In the genomic region with DNA sequence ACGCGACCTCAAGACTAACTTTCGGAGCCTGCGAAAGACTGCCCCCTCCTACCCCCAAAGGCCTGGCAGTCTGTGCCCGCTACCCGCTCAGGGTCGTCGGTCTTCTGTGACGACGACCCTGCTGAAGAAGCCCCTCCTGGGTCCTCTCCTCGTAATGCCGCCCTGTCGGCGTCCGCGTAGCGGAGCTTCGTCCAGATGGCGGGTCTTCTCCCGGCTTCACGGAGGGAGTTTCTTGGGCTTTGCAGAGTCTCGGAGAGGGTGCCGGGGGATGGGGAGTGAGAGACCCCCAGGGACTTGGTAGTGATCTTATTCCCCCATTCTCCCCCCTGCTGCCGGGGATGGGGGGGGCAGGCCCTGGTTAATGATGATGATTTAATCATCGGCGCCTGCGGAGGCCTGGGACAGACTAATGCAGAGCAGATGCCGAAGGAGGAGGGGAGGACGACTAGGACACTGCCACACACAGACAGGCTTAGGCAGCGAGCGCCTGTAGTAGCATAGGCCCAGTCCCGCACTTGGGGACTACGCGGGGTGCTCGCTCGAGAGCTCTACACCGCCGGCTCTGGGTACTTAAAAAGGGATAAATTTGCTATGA, we compare ENCODE assay signal across 8 cellular contexts. TPM values are rescaled to one million over a fixed set of nuclear protein-coding genes. Genes with fewer than 3 reads are reported as not detected.
DNase-seq lines count a peak whose midpoint lies in the region; ATAC-seq and TF ChIP-seq lines count a peak whose summit lies in the region.

No MANE protein-coding gene starts in this region.

- peaks cover 0 to 12% of the 10 kb centered on the region in 2 donors for H3K36me3 ChIP-seq in prostate gland

- peaks cover 43% of the 10 kb centered on the region for H3K36me3 Mint-ChIP-seq in Calu3 (ENCODE audit: insufficient read depth, unreplicated experiment)
- H3K36me3 Mint-ChIP-seq in activated naive CD4-positive, alpha-beta T cell treated with anti-CD3 and anti-CD28 coated beads, Interleukin-2, amount 10 ng/mL, durations not matched to agents 7 days and 5 days = peaks cover 38% of the 10 kb centered on the region
- peaks cover 8% of the 10 kb centered on the region for H3K36me3 Mint-ChIP-seq in glutamatergic neuron (ENCODE audit: unreplicated experiment)

- H3K27ac Mint-ChIP-seq in Calu3 (ENCODE audit: unreplicated experiment) (peak overlapping the region; percentile 100), glutamatergic neuron (ENCODE audit: unreplicated experiment) (peak overlapping the region; percentile 100)
- peak overlapping the region; percentile 99 for H3K27ac Mint-ChIP-seq in activated naive CD4-positive, alpha-beta T cell treated with anti-CD3 and anti-CD28 coated beads, Interleukin-2, amount 10 ng/mL, durations not matched to agents 7 days and 5 days

- ATAC-seq in GM21529 (IDR thresholded peaks at IDR 0.05; ENCODE audit: unreplicated experiment) = peak; percentile 6

- H3K4me1 Mint-ChIP-seq in Calu3 (ENCODE audit: low read depth, unreplicated experiment) = peaks cover 26% of the 10 kb centered on the region
- peaks cover 63% of the 10 kb centered on the region for H3K4me1 Mint-ChIP-seq in activated naive CD4-positive, alpha-beta T cell treated with anti-CD3 and anti-CD28 coated beads, Interleukin-2, amount 10 ng/mL, durations not matched to agents 7 days and 5 days
- peaks cover 20% of the 10 kb centered on the region for H3K4me1 Mint-ChIP-seq in glutamatergic neuron (ENCODE audit: low read depth, unreplicated experiment)

- H3K4me3 Mint-ChIP-seq in Calu3 (ENCODE audit: low read depth, unreplicated experiment) (peak overlapping the region; percentile 97), glutamatergic neuron (ENCODE audit: unreplicated experiment) (peak overlapping the region; percentile 100)
- peak overlapping the region; percentile 95 for H3K4me3 Mint-ChIP-seq in activated naive CD4-positive, alpha-beta T cell treated with anti-CD3 and anti-CD28 coated beads, Interleukin-2, amount 10 ng/mL, durations not matched to agents 7 days and 5 days

- no peak for TF ChIP-seq CTCF in Calu3 (IDR thresholded peaks at IDR 0.05; ENCODE audit: unreplicated experiment)
- no peak for TF ChIP-seq CTCF in glutamatergic neuron (IDR thresholded peaks at IDR 0.05; ENCODE audit: partially characterized antibody, unreplicated experiment)
- TF ChIP-seq CTCF in prostate gland (IDR thresholded peaks at IDR 0.05) = no peak

- DNase-seq in Calu3 = peak; percentile 41
- peak; percentile 18 for DNase-seq in M059J (ENCODE audit: low read depth)
- peak; percentile 41 for DNase-seq in activated naive CD4-positive, alpha-beta T cell treated with anti-CD3 and anti-CD28 coated beads, Interleukin-2, amount 10 ng/mL, durations not matched to agents 7 days and 5 days
- peak; percentile 81 for DNase-seq in glutamatergic neuron
- no peak for DNase-seq in prostate gland (ENCODE audit: low spot score)
- no peak for DNase-seq in GM19238 (ENCODE audit: insufficient read length, low spot score)
- DNase-seq in NOMO-1 treated with dmso at 0.1 percent for 144 hours (lab: John Stamatoyannopoulos, UW; ENCODE audit: unreplicated experiment) = no peak

- H3K4me3 ChIP-seq in prostate gland = peak overlapping the region; percentile 82

- peak overlapping the region; percentile 99 for H3K27ac ChIP-seq in prostate gland

- H3K4me1 ChIP-seq in prostate gland (replicated peaks) = peaks cover 12% of the 10 kb centered on the region

- H3K9me3 Mint-ChIP-seq in Calu3 (ENCODE audit: low read depth, unreplicated experiment) (no peaks in the 10 kb centered on the region), glutamatergic neuron (ENCODE audit: unreplicated experiment) (peaks cover 32% of the 10 kb centered on the region)
- no peaks in the 10 kb centered on the region for H3K9me3 Mint-ChIP-seq in activated naive CD4-positive, alpha-beta T cell treated with anti-CD3 and anti-CD28 coated beads, Interleukin-2, amount 10 ng/mL, durations not matched to agents 7 days and 5 days

- BruUV-seq in Calu3 (replicated peaks; lab: Mats Ljungman, UMichigan) = no TSS peak

- intact Hi-C loops in Calu3 (cut with micrococcal nuclease; ENCODE audit: unreplicated experiment) (loop anchor here (2.0 kb wide), 1 partner anchor 21 kb away; the partner anchor contains the start of genes AUP1 and HTRA2), prostate gland (cut with DNase I) (no loop called here)

- H3K27me3 ChIP-seq in prostate gland (replicated peaks; ENCODE audit: insufficient read depth) = peaks cover 11% of the 10 kb centered on the region

- H3K27me3 Mint-ChIP-seq in Calu3 (ENCODE audit: unreplicated experiment) (peaks cover 45% of the 10 kb centered on the region), glutamatergic neuron (ENCODE audit: unreplicated experiment) (peaks cover 37% of the 10 kb centered on the region)
- H3K27me3 Mint-ChIP-seq in activated naive CD4-positive, alpha-beta T cell treated with anti-CD3 and anti-CD28 coated beads, Interleukin-2, amount 10 ng/mL, durations not matched to agents 7 days and 5 days = peaks cover 77% of the 10 kb centered on the region

- TF ChIP-seq POLR2A in prostate gland (IDR thresholded peaks at IDR 0.05) = no peak

- 11% methylated on average over 38 of the region's 38 CpGs for WGBS in prostate gland

- no peaks in the 10 kb centered on the region for H3K9me3 ChIP-seq in prostate gland

- CTCF ChIA-PET in Calu3 (lab: Charles Lee) = interaction anchor here (0.7 to 1.7 kb wide), 2 partner anchors 25 to 28 kb away, joined by 5 to 6 read pairs; partner anchors contain the start of genes CCDC142 and TTC31
- CTCF ChIA-PET in activated naive CD4-positive, alpha-beta T cell treated with anti-CD3 and anti-CD28 coated beads, Interleukin-2, amount 10 ng/mL, durations not matched to agents 7 days and 5 days (lab: Charles Lee) = interaction anchor here (1.7 kb wide), 1 partner anchor 14 kb away, joined by 4 read pairs; no protein-coding TSS in a partner anchor

RNA-seq across cellular contexts. Expression of gene PCGF1, which starts 0.5 kb away (rescaled TPM):
- total RNA-seq in Calu3 (2022) (25.9 TPM in 2 replicates), glutamatergic neuron (ENCODE audit: unreplicated experiment) (32.3 TPM), prostate gland (10 to 100 TPM; 13.6 to 14.7 TPM)
- 28.9 and 31.3 TPM in 2 replicates for total RNA-seq in M059J (2014; rRNA removed; shearing (Covaris generic))

RNA-seq across cellular contexts. Expression of gene TLX2, which starts 6.2 kb away (rescaled TPM):
- total RNA-seq in Calu3 (2022) (not detected in 2 replicates), glutamatergic neuron (ENCODE audit: unreplicated experiment) (21.2 TPM), prostate gland (under 1 TPM in 1 of 2 donors, not detected in 1; 0.97 TPM)
- total RNA-seq in M059J (2014; rRNA removed; shearing (Covaris generic)) = 0.10 and 0.34 TPM in 2 replicates

RNA-seq across cellular contexts. Expression of gene LBX2, which starts 8.6 kb away (rescaled TPM):
- total RNA-seq in Calu3 (2022) (3.0 and 3.5 TPM in 2 replicates), glutamatergic neuron (ENCODE audit: unreplicated experiment) (0.96 TPM), prostate gland (1 to 10 TPM in 1 of 2 donors, not detected in 1; 1.2 TPM)
- 0.10 and 1.6 TPM in 2 replicates for total RNA-seq in M059J (2014; rRNA removed; shearing (Covaris generic))

RNA-seq across cellular contexts. Expression of gene DQX1, which starts 18.0 kb away (rescaled TPM):
- total RNA-seq in Calu3 (2022) (0.14 TPM in 1 of 2 replicates, not detected in the other), glutamatergic neuron (ENCODE audit: unreplicated experiment) (0.91 TPM), prostate gland (not detected)
- not detected in 2 replicates for total RNA-seq in M059J (2014; rRNA removed; shearing (Covaris generic))

RNA-seq across cellular contexts. Expression of gene AUP1, which starts 21.5 kb away (rescaled TPM):
- total RNA-seq in Calu3 (2022) (145 and 153 TPM in 2 replicates), glutamatergic neuron (ENCODE audit: unreplicated experiment) (99.5 TPM), prostate gland (100 to 1,000 TPM; 101 to 124 TPM)
- 115 and 119 TPM in 2 replicates for total RNA-seq in M059J (2014; rRNA removed; shearing (Covaris generic))

Comparison
In these comparisons a context has a peak if more than half of its experiments do, and no peak if none do; other contexts are left out.
1. DNase-seq: peak in Calu3 (single experiment), M059J (single experiment), activated naive CD4-positive, alpha-beta T cell treated with anti-CD3 and anti-CD28 coated beads, Interleukin-2, amount 10 ng/mL, durations not matched to agents 7 days and 5 days (single experiment) and glutamatergic neuron (single experiment); none in prostate gland (single experiment), GM19238 (single experiment) and NOMO-1 treated with dmso at 0.1 percent for 144 hours (single experiment).
2. RNA of gene TLX2, which starts 6.2 kb away (total RNA-seq): 21.2 TPM in glutamatergic neuron (single experiment); 0.97 TPM in prostate gland, 0.10 to 0.34 TPM in M059J and not detected in Calu3; every median in the first group is over 10 times any median in the second.
3. Peak in every context shown above with its lines, with median percentiles within 50 percentile points of each other: H3K27ac Mint-ChIP-seq and H3K4me3 Mint-ChIP-seq.